ENCODE assay signal across 19 cellular contexts in the genomic region with DNA sequence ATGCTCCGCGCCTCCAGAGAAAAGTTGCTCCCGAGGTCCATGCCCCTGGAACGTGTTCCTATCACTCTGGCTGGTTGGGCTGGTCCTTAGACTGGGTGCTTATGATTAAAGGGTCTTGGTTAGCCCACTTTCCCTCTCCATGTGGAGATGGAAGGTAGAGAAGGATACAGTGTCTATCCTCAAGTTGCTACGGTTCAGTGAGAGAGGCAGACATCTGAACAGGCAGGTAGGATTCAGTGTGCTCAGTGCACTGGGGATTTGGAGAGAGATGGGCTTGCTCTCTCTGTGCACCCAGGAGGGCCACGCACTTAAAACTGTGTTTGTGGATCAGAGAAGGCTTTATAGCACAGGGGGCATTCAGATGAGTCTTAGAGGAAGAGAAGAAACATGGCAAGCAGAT.
DNase-seq lines count a peak whose midpoint lies in the region; ATAC-seq and TF ChIP-seq lines count a peak whose summit lies in the region.
"Had no signal": no experiment of that assay in that cellular context is flagged by ENCODE, and none has a peak within 500 bp of the region (broad histone marks: within the 10 kb centered on the region; RNA-seq: fewer than 3 reads in every experiment).

No MANE protein-coding gene starts in this region.

- peaks cover 33% of the 10 kb centered on the region for H3K36me3 Mint-ChIP-seq in CD4-positive, CD25-positive, alpha-beta regulatory T cell
- peaks cover 67% of the 10 kb centered on the region for H3K36me3 Mint-ChIP-seq in activated CD8-positive, alpha-beta T cell treated with anti-CD3 and anti-CD28 coated beads, Interleukin-2, amount 10 ng/mL, durations not matched to agents 7 days and 5 days (ENCODE audit: low read depth)
- peaks cover 22 to 69% (median 24%) of the 10 kb centered on the region in 5 donors for H3K36me3 Mint-ChIP-seq in naive thymus-derived CD4-positive, alpha-beta T cell

- peak overlapping the region; percentile 37 for H3K27ac ChIP-seq in CD4-positive, CD25-positive, alpha-beta regulatory T cell (ENCODE audit: insufficient read depth, low read length, poor library complexity, severe bottlenecking)
- H3K27ac ChIP-seq in naive thymus-derived CD4-positive, alpha-beta T cell (ENCODE audit: low read depth, low read length): no peak overlapping the region
- H3K27ac ChIP-seq in transverse colon: no peak overlapping the region
- H3K27ac ChIP-seq: coronary artery, vagina had no signal

- CTCF ChIA-PET in activated CD8-positive, alpha-beta T cell treated with anti-CD3 and anti-CD28 coated beads, Interleukin-2, amount 10 ng/mL, durations not matched to agents 7 days and 5 days (lab: Charles Lee): no interaction called here
- CTCF ChIA-PET in naive thymus-derived CD4-positive, alpha-beta T cell (lab: Charles Lee): interaction anchor here (0.6 kb wide), 1 partner anchor 641 kb away, joined by 3 read pairs; no protein-coding TSS in a partner anchor

- TF ChIP-seq EP300 in transverse colon (IDR thresholded peaks at IDR 0.05; ENCODE audit: low read depth): no peak

- no peak overlapping the region for H3K4me3 ChIP-seq in CD4-positive, CD25-positive, alpha-beta regulatory T cell (ENCODE audit: low read depth, low read length)
- H3K4me3 ChIP-seq in GM12865 (ENCODE audit: low read depth, low read length) (no peak overlapping the region), transverse colon (no peak overlapping the region)
- no peak overlapping the region for H3K4me3 ChIP-seq in naive thymus-derived CD4-positive, alpha-beta T cell (ENCODE audit: low read length)
- H3K4me3 ChIP-seq: coronary artery, vagina had no signal

- DNase-seq in CD4-positive, CD25-positive, alpha-beta regulatory T cell: no peak
- peak; percentile 5 for DNase-seq in GM12865 (ENCODE audit: low read depth)
- no peak for DNase-seq in activated CD8-positive, alpha-beta T cell treated with anti-CD3 and anti-CD28 coated beads, Interleukin-2, amount 10 ng/mL, durations not matched to agents 7 days and 5 days
- DNase-seq in naive thymus-derived CD4-positive, alpha-beta T cell: no peak
- no peak for DNase-seq in NK-92 (lab: John Stamatoyannopoulos, UW; ENCODE audit: unreplicated experiment)
- DNase-seq in transverse colon: no peak
- DNase-seq: GF-D8, glutamatergic neuron, kidney glomerular epithelial cell, NCI-H146, NCI-H2171, NCI-H526 treated with DMSO at 0.1 percent for 48 hours, right cardiac atrium had no signal

- H3K27ac Mint-ChIP-seq in CD4-positive, CD25-positive, alpha-beta regulatory T cell: peak overlapping the region in 2 of 3 donors; percentile 62 to 63
- peak overlapping the region; percentile 49 for H3K27ac Mint-ChIP-seq in activated CD8-positive, alpha-beta T cell treated with anti-CD3 and anti-CD28 coated beads, Interleukin-2, amount 10 ng/mL, durations not matched to agents 7 days and 5 days
- H3K27ac Mint-ChIP-seq in naive thymus-derived CD4-positive, alpha-beta T cell: peak overlapping the region; percentile 12 to 78 (median 55)

- no peaks in the 10 kb centered on the region for H3K27me3 Mint-ChIP-seq in CD4-positive, CD25-positive, alpha-beta regulatory T cell
- H3K27me3 Mint-ChIP-seq in activated CD8-positive, alpha-beta T cell treated with anti-CD3 and anti-CD28 coated beads, Interleukin-2, amount 10 ng/mL, durations not matched to agents 7 days and 5 days (ENCODE audit: low read depth): no peaks in the 10 kb centered on the region
- no peaks in the 10 kb centered on the region for H3K27me3 Mint-ChIP-seq in naive thymus-derived CD4-positive, alpha-beta T cell

- H3K4me3 Mint-ChIP-seq in CD4-positive, CD25-positive, alpha-beta regulatory T cell: peak overlapping the region in 1 of 4 donors; percentile 7
- no peak overlapping the region for H3K4me3 Mint-ChIP-seq in activated CD8-positive, alpha-beta T cell treated with anti-CD3 and anti-CD28 coated beads, Interleukin-2, amount 10 ng/mL, durations not matched to agents 7 days and 5 days
- H3K4me3 Mint-ChIP-seq in naive thymus-derived CD4-positive, alpha-beta T cell: no peak overlapping the region
- H3K4me3 Mint-ChIP-seq: CD14-positive monocyte had no signal

- H3K4me1 Mint-ChIP-seq in CD4-positive, CD25-positive, alpha-beta regulatory T cell: peaks cover 3 to 12% (median 9%) of the 10 kb centered on the region in 4 donors
- H3K4me1 Mint-ChIP-seq in activated CD8-positive, alpha-beta T cell treated with anti-CD3 and anti-CD28 coated beads, Interleukin-2, amount 10 ng/mL, durations not matched to agents 7 days and 5 days (ENCODE audit: low read depth): no peaks in the 10 kb centered on the region
- peaks cover 2 to 18% (median 12%) of the 10 kb centered on the region in 7 donors for H3K4me1 Mint-ChIP-seq in naive thymus-derived CD4-positive, alpha-beta T cell

- no peaks in the 10 kb centered on the region for H3K27me3 ChIP-seq in CD4-positive, CD25-positive, alpha-beta regulatory T cell (ENCODE audit: control insufficient read depth, insufficient read depth, low read length)
- no peaks in the 10 kb centered on the region for H3K27me3 ChIP-seq in naive thymus-derived CD4-positive, alpha-beta T cell (ENCODE audit: control insufficient read depth in 2 of 2, insufficient read depth in 2 of 2, low read length in 2 of 2)
- H3K27me3 ChIP-seq in transverse colon: no peaks in the 10 kb centered on the region
- H3K27me3 ChIP-seq: vagina had no signal

- no peak for TF ChIP-seq POLR2A in transverse colon (IDR thresholded peaks at IDR 0.05)

- no peak for TF ChIP-seq CTCF in GM12865 (IDR thresholded peaks at IDR 0.05; ENCODE audit: insufficient read depth, low read depth, low read length, missing control alignments)
- TF ChIP-seq CTCF in transverse colon (IDR thresholded peaks at IDR 0.05): no peak

- POLR2A ChIA-PET in activated CD8-positive, alpha-beta T cell treated with anti-CD3 and anti-CD28 coated beads, Interleukin-2, amount 10 ng/mL, durations not matched to agents 7 days and 5 days (lab: Charles Lee): no interaction called here
- POLR2A ChIA-PET in naive thymus-derived CD4-positive, alpha-beta T cell (lab: Charles Lee): no interaction called here

- in situ Hi-C loops in transverse colon (cut with MboI; ENCODE audit: low pct_ligation_motif_present in 1 of 4, low pct_unique_long_range_greater_than_20kb in 1 of 4, low sequenced_read_pairs in 3 of 4): no loop called here

- 93% methylated on average over 6 of the region's 6 CpGs; no CpG with 5 or more reads in 1 of the 2 donors for WGBS in transverse colon (ENCODE audit: low coverage in 1 of 2), 2 donors

- intact Hi-C loops in naive thymus-derived CD4-positive, alpha-beta T cell (cut with micrococcal nuclease): no loop called here
- intact Hi-C loops in transverse colon (cut with DNase I; ENCODE audit: low total_unique reads): no loop called here

- no peaks in the 10 kb centered on the region for H3K9me3 ChIP-seq in CD4-positive, CD25-positive, alpha-beta regulatory T cell (ENCODE audit: control insufficient read depth in 2 of 2, low read length in 2 of 2)
- no peaks in the 10 kb centered on the region for H3K9me3 ChIP-seq in naive thymus-derived CD4-positive, alpha-beta T cell (ENCODE audit: control insufficient read depth in 2 of 3, low read length in 3 of 3)
- H3K9me3 ChIP-seq in transverse colon: no peaks in the 10 kb centered on the region
- H3K9me3 ChIP-seq: vagina had no signal

- H3K9me3 Mint-ChIP-seq in CD4-positive, CD25-positive, alpha-beta regulatory T cell: no peaks in the 10 kb centered on the region
- H3K9me3 Mint-ChIP-seq in activated CD8-positive, alpha-beta T cell treated with anti-CD3 and anti-CD28 coated beads, Interleukin-2, amount 10 ng/mL, durations not matched to agents 7 days and 5 days (ENCODE audit: insufficient read depth): no peaks in the 10 kb centered on the region
- H3K9me3 Mint-ChIP-seq in naive thymus-derived CD4-positive, alpha-beta T cell: peaks cover 0 to 1% (median 0%) of the 10 kb centered on the region in 11 donors

- peaks cover 77% of the 10 kb centered on the region for H3K36me3 ChIP-seq in CD4-positive, CD25-positive, alpha-beta regulatory T cell (ENCODE audit: control insufficient read depth, insufficient read depth, low read length)
- H3K36me3 ChIP-seq in naive thymus-derived CD4-positive, alpha-beta T cell (ENCODE audit: control insufficient read depth in 2 of 3, insufficient read depth in 3 of 3, low read length in 3 of 3): peaks cover 36 to 76% (median 40%) of the 10 kb centered on the region in 3 experiments
- H3K36me3 ChIP-seq in transverse colon: no peaks in the 10 kb centered on the region

- ATAC-seq in CD4-positive, CD25-positive, alpha-beta regulatory T cell (ENCODE audit: low read depth in 2 of 2): no peak
- no peak for ATAC-seq in activated CD8-positive, alpha-beta T cell treated with anti-CD3 and anti-CD28 coated beads, Interleukin-2, amount 10 ng/mL, durations not matched to agents 7 days and 5 days
- no peak for ATAC-seq in naive thymus-derived CD4-positive, alpha-beta T cell
- no peak for ATAC-seq in HG03025 (IDR thresholded peaks at IDR 0.05; ENCODE audit: low FRiP score, unreplicated experiment)
- ATAC-seq: activated CD4-positive, CD25-positive, alpha-beta regulatory T cell treated with anti-CD3 and anti-CD28 coated beads, Interleukin-2, amount 50 U/mL, for 24 hours; HCT116; right cardiac atrium had no signal

- H3K4me1 ChIP-seq in CD4-positive, CD25-positive, alpha-beta regulatory T cell (ENCODE audit: control insufficient read depth, insufficient read depth, low read length, poor library complexity, severe bottlenecking): no peaks in the 10 kb centered on the region
- no peaks in the 10 kb centered on the region for H3K4me1 ChIP-seq in naive thymus-derived CD4-positive, alpha-beta T cell (ENCODE audit: control insufficient read depth in 2 of 2, insufficient read depth in 2 of 2, low read length in 2 of 2)
- no peaks in the 10 kb centered on the region for H3K4me1 ChIP-seq in transverse colon
- H3K4me1 ChIP-seq: vagina had no signal
